ENCODE assay signal across 6 cellular contexts in the genomic region with DNA sequence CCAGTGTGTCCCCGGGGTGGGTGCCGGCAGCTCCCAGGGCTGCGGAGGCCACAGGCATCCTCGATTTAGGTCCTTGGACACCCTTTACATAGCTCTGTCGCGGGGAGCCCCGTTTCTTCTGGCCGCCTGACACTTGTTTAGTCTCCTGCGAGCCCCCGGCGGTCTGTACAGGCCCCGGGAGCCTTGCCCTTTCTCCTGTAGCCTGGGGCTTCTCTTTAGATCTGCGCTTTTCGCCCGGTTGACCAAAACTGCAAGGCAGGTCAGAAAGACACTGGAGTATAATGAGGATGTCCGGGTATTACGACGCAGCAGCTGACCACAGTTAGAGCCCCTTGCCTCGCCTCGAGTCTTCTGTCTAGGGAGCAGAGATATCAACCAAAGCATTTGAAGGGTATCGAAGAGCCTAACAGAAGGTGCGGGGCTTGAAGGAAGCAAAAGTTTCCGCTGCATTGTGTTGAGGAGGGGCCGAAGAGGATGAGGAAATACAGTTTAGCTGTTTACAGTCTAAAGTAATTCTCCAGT. TPM values are rescaled to one million over a fixed set of nuclear protein-coding genes. Genes with fewer than 3 reads are reported as not detected.
DNase-seq lines count a peak whose midpoint lies in the region; ATAC-seq, FAIRE-seq and TF ChIP-seq lines count a peak whose summit lies in the region.

No MANE protein-coding gene starts in this region.

- no peak for FAIRE-seq in frontal cortex (lab: Jason Lieb, UNC)

- peaks cover 0 to 6% (median 0%) of the 10 kb centered on the region in 3 experiments for H3K36me3 ChIP-seq in naive thymus-derived CD4-positive, alpha-beta T cell (ENCODE audit: control insufficient read depth in 2 of 3, insufficient read depth in 3 of 3, low read length in 3 of 3)

- in situ Hi-C loops in astrocyte of the spinal cord (cut with HindIII; ENCODE audit: low sequenced_read_pairs) = no loop called here

- peaks cover 0 to 21% (median 4%) of the 10 kb centered on the region in 5 donors for H3K36me3 Mint-ChIP-seq in naive thymus-derived CD4-positive, alpha-beta T cell

- POLR2A ChIA-PET in naive thymus-derived CD4-positive, alpha-beta T cell (lab: Charles Lee) = interaction anchor here (0.6 to 1.0 kb wide), 3 partner anchors 45 to 140 kb away, joined by 3 to 4 read pairs (median 3); a partner anchor contains a TSS

- no peaks in the 10 kb centered on the region for H3K9me3 Mint-ChIP-seq in naive thymus-derived CD4-positive, alpha-beta T cell

- no peak for TF ChIP-seq CTCF in astrocyte of the spinal cord (IDR thresholded peaks at IDR 0.05; ENCODE audit: low read depth, low read length)

- H3K27me3 Mint-ChIP-seq in naive thymus-derived CD4-positive, alpha-beta T cell = no peaks in the 10 kb centered on the region

- intact Hi-C loops in naive thymus-derived CD4-positive, alpha-beta T cell (cut with micrococcal nuclease) = loop anchor here (1.0 to 5.0 kb wide), 6 partner anchors 15 to 810 kb away; a partner anchor contains a TSS

- CTCF ChIA-PET in naive thymus-derived CD4-positive, alpha-beta T cell (lab: Charles Lee) = interaction anchor here (0.6 kb wide), 1 partner anchor 231 kb away, joined by 3 read pairs; no protein-coding TSS in a partner anchor

- ATAC-seq in HG02763 (IDR thresholded peaks at IDR 0.05; ENCODE audit: unreplicated experiment) = peak; percentile 8
- peak; percentile 0 for ATAC-seq in naive thymus-derived CD4-positive, alpha-beta T cell

- H3K4me1 Mint-ChIP-seq in naive thymus-derived CD4-positive, alpha-beta T cell = peaks cover 30 to 62% (median 54%) of the 10 kb centered on the region in 7 donors

- H3K27me3 ChIP-seq in naive thymus-derived CD4-positive, alpha-beta T cell (ENCODE audit: control insufficient read depth in 2 of 2, insufficient read depth in 2 of 2, low read length in 2 of 2) = no peaks in the 10 kb centered on the region

- H3K4me3 Mint-ChIP-seq in naive thymus-derived CD4-positive, alpha-beta T cell = peak overlapping the region; percentile 81 to 94 (median 89)

- H3K27ac ChIP-seq in naive thymus-derived CD4-positive, alpha-beta T cell (ENCODE audit: low read depth, low read length) = peak overlapping the region; percentile 82

- no peaks in the 10 kb centered on the region for H3K9me3 ChIP-seq in naive thymus-derived CD4-positive, alpha-beta T cell (ENCODE audit: control insufficient read depth in 2 of 3, low read length in 3 of 3)

- H3K27ac Mint-ChIP-seq in naive thymus-derived CD4-positive, alpha-beta T cell = peak overlapping the region; percentile 79 to 96 (median 94)

- H3K4me1 ChIP-seq in naive thymus-derived CD4-positive, alpha-beta T cell (ENCODE audit: control insufficient read depth in 2 of 2, insufficient read depth in 2 of 2, low read length in 2 of 2) = peaks cover 6 to 12% of the 10 kb centered on the region in 2 donors

- DNase-seq in CD1c-positive myeloid dendritic cell (ENCODE audit: extremely low spot score) (peak; percentile 23), astrocyte of the spinal cord (ENCODE audit: low read depth, low spot score) (no peak), HuH-7 (ENCODE audit: low spot score) (no peak), frontal cortex (ENCODE audit: low spot score in 2 of 2) (no peak)
- DNase-seq in naive thymus-derived CD4-positive, alpha-beta T cell = peak in 4 of 9 donors; percentile 18 to 35 (median 32)

- H3K4me3 ChIP-seq in astrocyte of the spinal cord (ENCODE audit: low read depth, low read length) = peak overlapping the region; percentile 74
- peak overlapping the region; percentile 76 for H3K4me3 ChIP-seq in naive thymus-derived CD4-positive, alpha-beta T cell (ENCODE audit: low read length)

RNA-seq across cellular contexts. Expression of a gene that starts 0.4 kb away (rescaled TPM):
- total RNA-seq in naive thymus-derived CD4-positive, alpha-beta T cell = 10 to 100 TPM; 11.5 to 27.8 (median 15.2) TPM
- 10 to 100 TPM; 18.0 to 22.2 TPM for polyA plus RNA-seq in naive thymus-derived CD4-positive, alpha-beta T cell
- 18.3 TPM for total RNA-seq in frontal cortex

RNA-seq across cellular contexts. Expression of a gene that starts 0.8 kb away (rescaled TPM):
- total RNA-seq in naive thymus-derived CD4-positive, alpha-beta T cell = 1 to 10 TPM; 3.1 to 6.0 (median 5.1) TPM
- polyA plus RNA-seq in naive thymus-derived CD4-positive, alpha-beta T cell = 10 to 100 TPM; 22.1 to 22.9 TPM
- total RNA-seq in frontal cortex = 3.3 TPM

RNA-seq across cellular contexts. Expression of a gene that starts 0.8 kb away (rescaled TPM):
- total RNA-seq in naive thymus-derived CD4-positive, alpha-beta T cell = 10 to 100 TPM; 10.3 to 21.5 (median 17.1) TPM
- 10 to 100 TPM; 33.7 to 35.2 TPM for polyA plus RNA-seq in naive thymus-derived CD4-positive, alpha-beta T cell
- 10.2 TPM for total RNA-seq in frontal cortex

RNA-seq across cellular contexts. Expression of a gene that starts 45.1 kb away (rescaled TPM):
- 10 to 100 TPM; 42.0 to 58.7 (median 50.1) TPM for total RNA-seq in naive thymus-derived CD4-positive, alpha-beta T cell
- polyA plus RNA-seq in naive thymus-derived CD4-positive, alpha-beta T cell = 100 to 1,000 TPM; 160 to 184 TPM
- total RNA-seq in frontal cortex = 28.9 TPM

RNA-seq across cellular contexts. Expression of a gene that starts 49.2 kb away (rescaled TPM):
- total RNA-seq in naive thymus-derived CD4-positive, alpha-beta T cell = 1 to 10 TPM in 3 of 5 experiments, under 1 TPM in 2; 0.61 to 5.7 (median 1.1) TPM
- polyA plus RNA-seq in naive thymus-derived CD4-positive, alpha-beta T cell = 1 to 10 TPM; 1.3 to 1.7 TPM
- total RNA-seq in frontal cortex = 6.1 TPM
